Comparison of ENCODE assay signal across 1 cellular context in the genomic region with DNA sequence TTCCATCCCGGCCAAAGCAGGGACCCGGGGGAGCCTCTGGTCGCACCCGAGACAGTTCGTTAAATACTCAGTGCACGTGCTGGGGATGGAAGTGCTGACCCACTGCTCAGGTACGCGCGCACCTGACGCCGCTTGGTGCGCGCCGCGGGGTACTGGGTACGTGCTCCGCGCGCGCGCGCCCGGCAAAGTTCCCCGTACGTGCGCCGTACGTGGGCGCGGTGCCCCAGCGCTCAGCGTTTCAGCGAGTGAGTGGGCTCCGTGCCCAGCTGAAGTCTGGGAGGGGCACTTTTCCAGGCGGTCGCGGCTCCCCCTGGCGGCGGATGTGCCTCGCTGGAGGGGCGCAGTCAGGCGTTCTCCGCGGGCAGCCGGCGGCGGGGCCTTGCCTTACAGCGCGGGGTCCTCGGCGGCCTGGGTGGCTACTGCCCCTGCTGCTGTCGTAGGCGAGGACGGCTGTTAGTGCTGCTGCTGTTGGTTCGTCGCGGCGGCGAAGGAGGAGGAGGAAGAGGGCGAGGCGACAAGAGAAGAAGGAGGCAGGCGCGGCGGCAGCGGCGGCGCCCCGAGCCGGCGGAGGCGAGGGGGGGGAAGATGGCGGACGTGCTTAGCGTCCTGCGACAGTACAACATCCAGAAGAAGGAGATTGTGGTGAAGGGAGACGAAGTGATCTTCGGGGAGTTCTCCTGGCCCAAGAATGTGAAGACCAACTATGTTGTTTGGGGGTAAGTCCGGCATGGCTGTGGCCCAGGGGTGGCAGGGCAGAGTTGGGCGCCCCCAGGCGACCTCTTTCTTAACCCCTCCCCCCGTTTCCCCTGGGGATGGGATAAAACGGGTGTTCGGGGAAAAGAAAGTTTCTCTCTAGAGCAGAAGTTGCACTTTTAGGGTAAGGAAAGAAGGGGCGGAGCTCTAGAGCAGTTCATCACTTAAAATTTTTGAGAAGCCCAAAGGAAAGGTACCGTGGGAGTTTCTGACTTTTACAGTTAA.
A peak's percentile ranks its signal among the peaks of the same experiment; 100 is the strongest.
TF ChIP-seq lines count a peak whose summit lies in the region.

A gene (plus strand): TSS at position 416 of the 978 bp plus-strand sequence. CDS start 170 bp downstream, at position 586.

TF ChIP-seq in K562, 482 proteins besides CTCF, POLR2A, EP300 and RAD21 (continued from another document and continues in another):
- TF ChIP-seq SMARCB1 (IDR thresholded peaks at IDR 0.05; ENCODE audit: insufficient read length, low read depth) (no peak), PCBP2 (IDR thresholded peaks at IDR 0.05; ENCODE audit: low read depth, low read length, poor library complexity, severe bottlenecking) (no peak), TCF7 (IDR thresholded peaks at IDR 0.05; ENCODE audit: borderline replicate concordance) (0 out of 2 replicates have a peak, but pooled peaks have one; percentile 29), MXI1 (IDR thresholded peaks at IDR 0.05; ENCODE audit: low read depth, low read length) (peak; percentile 81; the same call in 1 of the 2 replicates), RFX1 (IDR thresholded peaks at IDR 0.05) (no peak), POLR3G (IDR thresholded peaks at IDR 0.05; ENCODE audit: extremely low read depth, insufficient read length, insufficient replicate concordance) (no peak), ZNF584 (CRISPR knock-in tag; IDR thresholded peaks at IDR 0.05; ENCODE audit: low read depth) (no peak; the same call in 1 of the 2 replicates), NR4A1 (CRISPR knock-in tag; IDR thresholded peaks at IDR 0.05) (no peak), NR4A1 (tag; IDR thresholded peaks at IDR 0.05) (peak; percentile 58; the same call in 1 of the 2 replicates), ILF3 (IDR thresholded peaks at IDR 0.05; ENCODE audit: borderline replicate concordance) (no peak; the same call in 1 of the 2 replicates), ZEB2 (IDR thresholded peaks at IDR 0.05) (peak; percentile 85), ZNF551 (CRISPR knock-in tag; IDR thresholded peaks at IDR 0.05) (no peak), PML (IDR thresholded peaks at IDR 0.05; ENCODE audit: low read length) (peak; percentile 64), FUS (optimal IDR thresholded peaks at IDR 0.05; ENCODE audit: low read depth, low read length) (peak; percentile 88), SIRT6 (IDR thresholded peaks at IDR 0.05; ENCODE audit: low read depth, low read length) (no peak), HDAC8 (tag; IDR thresholded peaks at IDR 0.05) (peak; percentile 71; the same call in 1 of the 2 replicates), CTBP1 (IDR thresholded peaks at IDR 0.05; ENCODE audit: borderline replicate concordance) (peak; percentile 99)
- TF ChIP-seq, protein P1, sequence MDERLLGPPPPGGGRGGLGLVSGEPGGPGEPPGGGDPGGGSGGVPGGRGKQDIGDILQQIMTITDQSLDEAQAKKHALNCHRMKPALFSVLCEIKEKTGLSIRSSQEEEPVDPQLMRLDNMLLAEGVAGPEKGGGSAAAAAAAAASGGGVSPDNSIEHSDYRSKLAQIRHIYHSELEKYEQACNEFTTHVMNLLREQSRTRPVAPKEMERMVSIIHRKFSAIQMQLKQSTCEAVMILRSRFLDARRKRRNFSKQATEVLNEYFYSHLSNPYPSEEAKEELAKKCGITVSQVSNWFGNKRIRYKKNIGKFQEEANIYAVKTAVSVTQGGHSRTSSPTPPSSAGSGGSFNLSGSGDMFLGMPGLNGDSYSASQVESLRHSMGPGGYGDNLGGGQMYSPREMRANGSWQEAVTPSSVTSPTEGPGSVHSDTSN (CRISPR knock-in tag; IDR thresholded peaks at IDR 0.05; ENCODE audit: low read depth), result no peak
- TF ChIP-seq, protein P1 (tag; conservative IDR thresholded peaks at IDR 0.05; ENCODE audit: low read depth), result no peak
- TF ChIP-seq, protein P2, sequence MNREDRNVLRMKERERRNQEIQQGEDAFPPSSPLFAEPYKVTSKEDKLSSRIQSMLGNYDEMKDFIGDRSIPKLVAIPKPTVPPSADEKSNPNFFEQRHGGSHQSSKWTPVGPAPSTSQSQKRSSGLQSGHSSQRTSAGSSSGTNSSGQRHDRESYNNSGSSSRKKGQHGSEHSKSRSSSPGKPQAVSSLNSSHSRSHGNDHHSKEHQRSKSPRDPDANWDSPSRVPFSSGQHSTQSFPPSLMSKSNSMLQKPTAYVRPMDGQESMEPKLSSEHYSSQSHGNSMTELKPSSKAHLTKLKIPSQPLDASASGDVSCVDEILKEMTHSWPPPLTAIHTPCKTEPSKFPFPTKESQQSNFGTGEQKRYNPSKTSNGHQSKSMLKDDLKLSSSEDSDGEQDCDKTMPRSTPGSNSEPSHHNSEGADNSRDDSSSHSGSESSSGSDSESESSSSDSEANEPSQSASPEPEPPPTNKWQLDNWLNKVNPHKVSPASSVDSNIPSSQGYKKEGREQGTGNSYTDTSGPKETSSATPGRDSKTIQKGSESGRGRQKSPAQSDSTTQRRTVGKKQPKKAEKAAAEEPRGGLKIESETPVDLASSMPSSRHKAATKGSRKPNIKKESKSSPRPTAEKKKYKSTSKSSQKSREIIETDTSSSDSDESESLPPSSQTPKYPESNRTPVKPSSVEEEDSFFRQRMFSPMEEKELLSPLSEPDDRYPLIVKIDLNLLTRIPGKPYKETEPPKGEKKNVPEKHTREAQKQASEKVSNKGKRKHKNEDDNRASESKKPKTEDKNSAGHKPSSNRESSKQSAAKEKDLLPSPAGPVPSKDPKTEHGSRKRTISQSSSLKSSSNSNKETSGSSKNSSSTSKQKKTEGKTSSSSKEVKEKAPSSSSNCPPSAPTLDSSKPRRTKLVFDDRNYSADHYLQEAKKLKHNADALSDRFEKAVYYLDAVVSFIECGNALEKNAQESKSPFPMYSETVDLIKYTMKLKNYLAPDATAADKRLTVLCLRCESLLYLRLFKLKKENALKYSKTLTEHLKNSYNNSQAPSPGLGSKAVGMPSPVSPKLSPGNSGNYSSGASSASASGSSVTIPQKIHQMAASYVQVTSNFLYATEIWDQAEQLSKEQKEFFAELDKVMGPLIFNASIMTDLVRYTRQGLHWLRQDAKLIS (CRISPR knock-in tag; IDR thresholded peaks at IDR 0.05), result peak; percentile 98
- TF ChIP-seq, protein P3, sequence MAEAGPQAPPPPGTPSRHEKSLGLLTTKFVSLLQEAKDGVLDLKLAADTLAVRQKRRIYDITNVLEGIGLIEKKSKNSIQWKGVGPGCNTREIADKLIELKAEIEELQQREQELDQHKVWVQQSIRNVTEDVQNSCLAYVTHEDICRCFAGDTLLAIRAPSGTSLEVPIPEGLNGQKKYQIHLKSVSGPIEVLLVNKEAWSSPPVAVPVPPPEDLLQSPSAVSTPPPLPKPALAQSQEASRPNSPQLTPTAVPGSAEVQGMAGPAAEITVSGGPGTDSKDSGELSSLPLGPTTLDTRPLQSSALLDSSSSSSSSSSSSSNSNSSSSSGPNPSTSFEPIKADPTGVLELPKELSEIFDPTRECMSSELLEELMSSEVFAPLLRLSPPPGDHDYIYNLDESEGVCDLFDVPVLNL (CRISPR knock-in tag; IDR thresholded peaks at IDR 0.05; ENCODE audit: low read depth), result 0 out of 2 replicates have a peak, but pooled peaks have one; percentile 68
- TF ChIP-seq, protein P4, sequence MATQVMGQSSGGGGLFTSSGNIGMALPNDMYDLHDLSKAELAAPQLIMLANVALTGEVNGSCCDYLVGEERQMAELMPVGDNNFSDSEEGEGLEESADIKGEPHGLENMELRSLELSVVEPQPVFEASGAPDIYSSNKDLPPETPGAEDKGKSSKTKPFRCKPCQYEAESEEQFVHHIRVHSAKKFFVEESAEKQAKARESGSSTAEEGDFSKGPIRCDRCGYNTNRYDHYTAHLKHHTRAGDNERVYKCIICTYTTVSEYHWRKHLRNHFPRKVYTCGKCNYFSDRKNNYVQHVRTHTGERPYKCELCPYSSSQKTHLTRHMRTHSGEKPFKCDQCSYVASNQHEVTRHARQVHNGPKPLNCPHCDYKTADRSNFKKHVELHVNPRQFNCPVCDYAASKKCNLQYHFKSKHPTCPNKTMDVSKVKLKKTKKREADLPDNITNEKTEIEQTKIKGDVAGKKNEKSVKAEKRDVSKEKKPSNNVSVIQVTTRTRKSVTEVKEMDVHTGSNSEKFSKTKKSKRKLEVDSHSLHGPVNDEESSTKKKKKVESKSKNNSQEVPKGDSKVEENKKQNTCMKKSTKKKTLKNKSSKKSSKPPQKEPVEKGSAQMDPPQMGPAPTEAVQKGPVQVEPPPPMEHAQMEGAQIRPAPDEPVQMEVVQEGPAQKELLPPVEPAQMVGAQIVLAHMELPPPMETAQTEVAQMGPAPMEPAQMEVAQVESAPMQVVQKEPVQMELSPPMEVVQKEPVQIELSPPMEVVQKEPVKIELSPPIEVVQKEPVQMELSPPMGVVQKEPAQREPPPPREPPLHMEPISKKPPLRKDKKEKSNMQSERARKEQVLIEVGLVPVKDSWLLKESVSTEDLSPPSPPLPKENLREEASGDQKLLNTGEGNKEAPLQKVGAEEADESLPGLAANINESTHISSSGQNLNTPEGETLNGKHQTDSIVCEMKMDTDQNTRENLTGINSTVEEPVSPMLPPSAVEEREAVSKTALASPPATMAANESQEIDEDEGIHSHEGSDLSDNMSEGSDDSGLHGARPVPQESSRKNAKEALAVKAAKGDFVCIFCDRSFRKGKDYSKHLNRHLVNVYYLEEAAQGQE (CRISPR knock-in tag; IDR thresholded peaks at IDR 0.05; ENCODE audit: low read depth), result 0 out of 2 replicates have a peak, but pooled peaks have one; percentile 54
- TF ChIP-seq, protein P5, sequence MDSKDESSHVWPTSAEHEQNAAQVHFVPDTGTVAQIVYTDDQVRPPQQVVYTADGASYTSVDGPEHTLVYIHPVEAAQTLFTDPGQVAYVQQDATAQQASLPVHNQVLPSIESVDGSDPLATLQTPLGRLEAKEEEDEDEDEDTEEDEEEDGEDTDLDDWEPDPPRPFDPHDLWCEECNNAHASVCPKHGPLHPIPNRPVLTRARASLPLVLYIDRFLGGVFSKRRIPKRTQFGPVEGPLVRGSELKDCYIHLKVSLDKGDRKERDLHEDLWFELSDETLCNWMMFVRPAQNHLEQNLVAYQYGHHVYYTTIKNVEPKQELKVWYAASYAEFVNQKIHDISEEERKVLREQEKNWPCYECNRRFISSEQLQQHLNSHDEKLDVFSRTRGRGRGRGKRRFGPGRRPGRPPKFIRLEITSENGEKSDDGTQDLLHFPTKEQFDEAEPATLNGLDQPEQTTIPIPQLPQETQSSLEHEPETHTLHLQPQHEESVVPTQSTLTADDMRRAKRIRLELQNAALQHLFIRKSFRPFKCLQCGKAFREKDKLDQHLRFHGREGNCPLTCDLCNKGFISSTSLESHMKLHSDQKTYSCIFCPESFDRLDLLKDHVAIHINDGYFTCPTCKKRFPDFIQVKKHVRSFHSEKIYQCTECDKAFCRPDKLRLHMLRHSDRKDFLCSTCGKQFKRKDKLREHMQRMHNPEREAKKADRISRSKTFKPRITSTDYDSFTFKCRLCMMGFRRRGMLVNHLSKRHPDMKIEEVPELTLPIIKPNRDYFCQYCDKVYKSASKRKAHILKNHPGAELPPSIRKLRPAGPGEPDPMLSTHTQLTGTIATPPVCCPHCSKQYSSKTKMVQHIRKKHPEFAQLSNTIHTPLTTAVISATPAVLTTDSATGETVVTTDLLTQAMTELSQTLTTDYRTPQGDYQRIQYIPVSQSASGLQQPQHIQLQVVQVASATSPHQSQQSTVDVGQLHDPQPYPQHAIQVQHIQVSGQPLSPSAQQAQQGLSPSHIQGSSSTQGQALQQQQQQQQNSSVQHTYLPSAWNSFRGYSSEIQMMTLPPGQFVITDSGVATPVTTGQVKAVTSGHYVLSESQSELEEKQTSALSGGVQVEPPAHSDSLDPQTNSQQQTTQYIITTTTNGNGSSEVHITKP (IDR thresholded peaks at IDR 0.05; ENCODE audit: partially characterized antibody), result peak; percentile 73
- TF ChIP-seq, protein P6, sequence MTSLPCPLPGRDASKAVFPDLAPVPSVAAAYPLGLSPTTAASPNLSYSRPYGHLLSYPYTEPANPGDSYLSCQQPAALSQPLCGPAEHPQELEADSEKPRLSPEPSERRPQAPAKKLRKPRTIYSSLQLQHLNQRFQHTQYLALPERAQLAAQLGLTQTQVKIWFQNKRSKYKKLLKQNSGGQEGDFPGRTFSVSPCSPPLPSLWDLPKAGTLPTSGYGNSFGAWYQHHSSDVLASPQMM (CRISPR knock-in tag; IDR thresholded peaks at IDR 0.05), result no peak
- TF ChIP-seq, protein P7, sequence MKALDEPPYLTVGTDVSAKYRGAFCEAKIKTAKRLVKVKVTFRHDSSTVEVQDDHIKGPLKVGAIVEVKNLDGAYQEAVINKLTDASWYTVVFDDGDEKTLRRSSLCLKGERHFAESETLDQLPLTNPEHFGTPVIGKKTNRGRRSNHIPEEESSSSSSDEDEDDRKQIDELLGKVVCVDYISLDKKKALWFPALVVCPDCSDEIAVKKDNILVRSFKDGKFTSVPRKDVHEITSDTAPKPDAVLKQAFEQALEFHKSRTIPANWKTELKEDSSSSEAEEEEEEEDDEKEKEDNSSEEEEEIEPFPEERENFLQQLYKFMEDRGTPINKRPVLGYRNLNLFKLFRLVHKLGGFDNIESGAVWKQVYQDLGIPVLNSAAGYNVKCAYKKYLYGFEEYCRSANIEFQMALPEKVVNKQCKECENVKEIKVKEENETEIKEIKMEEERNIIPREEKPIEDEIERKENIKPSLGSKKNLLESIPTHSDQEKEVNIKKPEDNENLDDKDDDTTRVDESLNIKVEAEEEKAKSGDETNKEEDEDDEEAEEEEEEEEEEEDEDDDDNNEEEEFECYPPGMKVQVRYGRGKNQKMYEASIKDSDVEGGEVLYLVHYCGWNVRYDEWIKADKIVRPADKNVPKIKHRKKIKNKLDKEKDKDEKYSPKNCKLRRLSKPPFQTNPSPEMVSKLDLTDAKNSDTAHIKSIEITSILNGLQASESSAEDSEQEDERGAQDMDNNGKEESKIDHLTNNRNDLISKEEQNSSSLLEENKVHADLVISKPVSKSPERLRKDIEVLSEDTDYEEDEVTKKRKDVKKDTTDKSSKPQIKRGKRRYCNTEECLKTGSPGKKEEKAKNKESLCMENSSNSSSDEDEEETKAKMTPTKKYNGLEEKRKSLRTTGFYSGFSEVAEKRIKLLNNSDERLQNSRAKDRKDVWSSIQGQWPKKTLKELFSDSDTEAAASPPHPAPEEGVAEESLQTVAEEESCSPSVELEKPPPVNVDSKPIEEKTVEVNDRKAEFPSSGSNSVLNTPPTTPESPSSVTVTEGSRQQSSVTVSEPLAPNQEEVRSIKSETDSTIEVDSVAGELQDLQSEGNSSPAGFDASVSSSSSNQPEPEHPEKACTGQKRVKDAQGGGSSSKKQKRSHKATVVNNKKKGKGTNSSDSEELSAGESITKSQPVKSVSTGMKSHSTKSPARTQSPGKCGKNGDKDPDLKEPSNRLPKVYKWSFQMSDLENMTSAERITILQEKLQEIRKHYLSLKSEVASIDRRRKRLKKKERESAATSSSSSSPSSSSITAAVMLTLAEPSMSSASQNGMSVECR (CRISPR knock-in tag; IDR thresholded peaks at IDR 0.05), result peak; percentile 95
